ENCODE assay signal across 7 cellular contexts in genomic region chr19:18683109-18683954, GRCh38. TPM values are rescaled to one million over a fixed set of nuclear protein-coding genes. Genes with fewer than 3 reads are reported as not detected.
DNase-seq lines count a peak whose midpoint lies in the region; ATAC-seq, FAIRE-seq and TF ChIP-seq lines count a peak whose summit lies in the region.

TSS of gene CRTC1 (plus strand) at chr19:18683680. CDS start at chr19:18683703, 23 bp downstream.

- H3K4me1 Mint-ChIP-seq in WTC11 = peaks cover 6% of the 10 kb centered on the region

- H3K27me3 Mint-ChIP-seq in WTC11 (ENCODE audit: low read depth) = no peaks in the 10 kb centered on the region; the same call in 1 of the 2 replicates

- ATAC-seq in GM18517 (IDR thresholded peaks at IDR 0.05; ENCODE audit: unreplicated experiment) = peak; percentile 45
- peak; percentile 60 for ATAC-seq in HG03066 (IDR thresholded peaks at IDR 0.05; ENCODE audit: low read depth, unreplicated experiment)
- ATAC-seq in WTC11 = peak; percentile 81

- no peaks in the 10 kb centered on the region for H3K36me3 Mint-ChIP-seq in WTC11

- no peaks in the 10 kb centered on the region for H3K36me3 ChIP-seq in bronchial epithelial cell (ENCODE audit: control insufficient read depth, insufficient read depth, low read length)

- H3K9me3 Mint-ChIP-seq in WTC11 = no peaks in the 10 kb centered on the region

- TF ChIP-seq CTCF in WTC11 (IDR thresholded peaks at IDR 0.05) = no peak
- no peak for TF ChIP-seq CTCF in bronchial epithelial cell (IDR thresholded peaks at IDR 0.05; ENCODE audit: insufficient read depth, low read length, severe bottlenecking)

- POLR2A ChIA-PET in WTC11 (lab: Charles Lee) = interaction anchor here (0.6 to 0.7 kb wide), 3 partner anchors 116 to 244 kb away, joined by 3 to 5 read pairs (median 3); no protein-coding TSS in a partner anchor

- H3K4me3 Mint-ChIP-seq in WTC11 = peak within 1 kb of the TSS; percentile 77

- DNase-seq in NCI-H2196 (lab: John Stamatoyannopoulos, UW; ENCODE audit: unreplicated experiment) = peak; percentile 93
- DNase-seq in WTC11 (ENCODE audit: low spot score) = peak; percentile 84
- peak; percentile 50 for DNase-seq in bronchial epithelial cell (ENCODE audit: low read depth)
- DNase-seq in inferior parietal cortex (ENCODE audit: extremely low spot score) = peak; percentile 64
- peak; percentile 62 for DNase-seq in smooth muscle cell of the brain vasculature (ENCODE audit: low read depth, low spot score)

- H3K4me3 ChIP-seq in bronchial epithelial cell (ENCODE audit: low read depth, low read length) = peak within 1 kb of the TSS; percentile 48

- H3K27me3 ChIP-seq in bronchial epithelial cell (ENCODE audit: control insufficient read depth, insufficient read depth, low read length) = no peaks in the 10 kb centered on the region

- CTCF ChIA-PET in WTC11 (lab: Charles Lee) = interaction anchor here (0.7 to 1.0 kb wide), 3 partner anchors 92 to 222 kb away, joined by 3 read pairs; partner anchors contain the start of gene REX1BD

- no peak for FAIRE-seq in bronchial epithelial cell (lab: Jason Lieb, UNC)

- H3K27ac Mint-ChIP-seq in WTC11 = no peak within 1 kb of the TSS

TF ChIP-seq in WTC11, 78 proteins besides CTCF, POLR2A, EP300 and RAD21:
- TF ChIP-seq ZNF396 (CRISPR knock-in tag; IDR thresholded peaks at IDR 0.05; ENCODE audit: borderline replicate concordance) (no peak), ZSCAN18 (CRISPR knock-in tag; IDR thresholded peaks at IDR 0.05) (no peak), USF2 (CRISPR knock-in tag; IDR thresholded peaks at IDR 0.05) (peak; percentile 7; the same call in 1 of the 2 replicates), FOXP1 (CRISPR knock-in tag; IDR thresholded peaks at IDR 0.05; ENCODE audit: borderline replicate concordance) (no peak; the same call in 1 of the 2 replicates), PREB (CRISPR knock-in tag; IDR thresholded peaks at IDR 0.05; ENCODE audit: borderline replicate concordance) (0 out of 2 replicates have a peak, but pooled peaks have one; percentile 34), E2F5 (CRISPR knock-in tag; IDR thresholded peaks at IDR 0.05) (no peak), RELA (CRISPR knock-in tag; IDR thresholded peaks at IDR 0.05; ENCODE audit: borderline replicate concordance) (0 out of 2 replicates have a peak, but pooled peaks have one; percentile 20), FOXJ3 (CRISPR knock-in tag; IDR thresholded peaks at IDR 0.05; ENCODE audit: borderline replicate concordance) (no peak), MAX (CRISPR knock-in tag; IDR thresholded peaks at IDR 0.05) (0 out of 2 replicates have a peak, but pooled peaks have one; percentile 25), ZNF263 (CRISPR knock-in tag; IDR thresholded peaks at IDR 0.05; ENCODE audit: low read depth) (peak; percentile 61; the same call in 1 of the 2 replicates), ATF2 (CRISPR knock-in tag; IDR thresholded peaks at IDR 0.05; ENCODE audit: borderline replicate concordance, low read depth) (no peak), ARID4B (CRISPR knock-in tag; IDR thresholded peaks at IDR 0.05; ENCODE audit: borderline replicate concordance) (no peak)

RNA-seq across cellular contexts. Expression of gene CRTC1, which starts in this region (rescaled TPM):
- total RNA-seq in WTC11 (2021) (12.3 to 17.0 TPM (median 16.3 TPM) in 3 replicates), bronchial epithelial cell (0.79 and 1.3 TPM in 2 replicates)

Comparison
In these comparisons a context has a peak if more than half of its experiments do, and no peak if none do; other contexts are left out.
1. Peak in every context shown above with its lines: DNase-seq, ATAC-seq and H3K4me3 ChIP-seq.